Comparison of ENCODE assay signal across 14 cellular contexts in the genomic region with DNA sequence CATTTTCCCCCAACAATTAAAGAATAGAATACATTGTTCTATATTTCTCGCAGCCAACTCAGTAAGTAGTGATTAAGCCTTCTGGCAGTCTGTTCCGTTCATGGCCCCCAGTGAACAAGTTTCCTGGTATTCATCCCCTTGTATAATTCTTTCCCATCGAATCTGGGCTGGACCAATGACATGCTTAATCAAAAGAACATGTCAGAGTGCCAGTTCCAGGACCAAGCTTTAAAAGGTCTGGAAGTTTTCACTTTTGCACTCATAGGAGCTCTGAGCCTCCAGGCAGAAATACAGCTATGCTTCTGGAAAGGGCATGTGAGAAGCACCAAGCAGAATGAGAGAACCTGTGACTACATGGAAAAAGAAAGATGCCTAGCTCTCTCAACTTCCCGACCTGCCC. TPM values are rescaled to one million over a fixed set of nuclear protein-coding genes. Genes with fewer than 3 reads are reported as not detected.
A peak's percentile ranks its signal among the peaks of the same experiment; 100 is the strongest.
DNase-seq lines count a peak whose midpoint lies in the region; ATAC-seq and TF ChIP-seq lines count a peak whose summit lies in the region.
"Had no signal": no experiment of that assay in that cellular context is flagged by ENCODE, and none has a peak within 500 bp of the region (broad histone marks: within the 10 kb centered on the region; RNA-seq: fewer than 3 reads in every experiment).

No MANE protein-coding gene starts in this region.

- dilution Hi-C loops in mammary epithelial cell (cut with HindIII; ENCODE audit: low sequenced_read_pairs) = no loop called here

- 6% methylated on average over 4 of the region's 4 CpGs for WGBS in mammary epithelial cell (ENCODE audit: low coverage, missing lambda C conversion rate)

- peak overlapping the region; percentile 72 for H3K4me2 ChIP-seq in mammary epithelial cell (ENCODE audit: insufficient read depth, low read depth, low read length)

- no peaks in the 10 kb centered on the region for H3K9me3 Mint-ChIP-seq in MCF 10A (ENCODE audit: unreplicated experiment)
- peaks cover 3% of the 10 kb centered on the region for H3K9me3 Mint-ChIP-seq in activated T-helper 1 cell treated with anti-CD3 and anti-CD28 coated beads, Interleukin-12 subunit alpha, Interleukin-12 subunit beta, Interleukin-2, Interleukin-4 antibody, amounts not matched to agents 30 ng/mL and 10 ng/mL and 1 ng/mL, durations not matched to agents 14 hours and 24 hours and 36 hours

- CTCF ChIA-PET in mammary epithelial cell (lab: Charles Lee; ENCODE audit: low non-redundant PET) = no interaction called here
- CTCF ChIA-PET in MCF 10A (lab: Yijun Ruan, JAX) = interaction anchor here (0.5 to 0.7 kb wide), 2 partner anchors 15 to 104 kb away, joined by 3 to 4 read pairs; no protein-coding TSS in a partner anchor

- H3K27me3 Mint-ChIP-seq in MCF 10A (ENCODE audit: insufficient read depth, unreplicated experiment) = no peaks in the 10 kb centered on the region
- H3K27me3 Mint-ChIP-seq in activated T-helper 1 cell treated with anti-CD3 and anti-CD28 coated beads, Interleukin-12 subunit alpha, Interleukin-12 subunit beta, Interleukin-2, Interleukin-4 antibody, amounts not matched to agents 30 ng/mL and 10 ng/mL and 1 ng/mL, durations not matched to agents 14 hours and 24 hours and 36 hours (ENCODE audit: insufficient read depth) = peaks cover 11% of the 10 kb centered on the region

- H3K27ac ChIP-seq in mammary epithelial cell (ENCODE audit: insufficient read depth, low read depth, low read length) = no peak overlapping the region
- H3K27ac ChIP-seq: neutrophil had no signal

- no peak for TF ChIP-seq CTCF in mammary epithelial cell (conservative IDR thresholded peaks at IDR 0.05 in 1 of 2, IDR thresholded peaks at IDR 0.05 in 1 of 2; ENCODE audit: extremely low read depth in 1 of 2, insufficient read depth in 1 of 2, low read depth in 1 of 2, low read length in 2 of 2)
- TF ChIP-seq CTCF in MCF 10A (IDR thresholded peaks at IDR 0.05; ENCODE audit: unreplicated experiment) = no peak
- TF ChIP-seq CTCF in foreskin fibroblast (IDR thresholded peaks at IDR 0.05; ENCODE audit: low read depth, low read length) = no peak

- H3K79me2 ChIP-seq in mammary epithelial cell (ENCODE audit: insufficient read depth, low read length) = no peaks in the 10 kb centered on the region

- no peaks in the 10 kb centered on the region for H3K9me3 ChIP-seq in mammary epithelial cell (replicated peaks; ENCODE audit: insufficient read depth, low read length)
- H3K9me3 ChIP-seq: neutrophil had no signal

- DNase-seq in mammary epithelial cell (peak; percentile 77), MCF 10A (ENCODE audit: unreplicated experiment) (no peak), foreskin fibroblast (peak; percentile 88 to 95), NCI-H128 (lab: John Stamatoyannopoulos, UW; ENCODE audit: unreplicated experiment) (no peak), DMS153 treated with DMSO at 0.1 percent for 48 hours (lab: John Stamatoyannopoulos, UW; ENCODE audit: unreplicated experiment) (no peak)
- DNase-seq in activated T-helper 1 cell treated with anti-CD3 and anti-CD28 coated beads, Interleukin-12 subunit alpha, Interleukin-12 subunit beta, Interleukin-2, Interleukin-4 antibody, amounts not matched to agents 30 ng/mL and 10 ng/mL and 1 ng/mL, durations not matched to agents 14 hours and 24 hours and 36 hours (ENCODE audit: low spot score) = no peak
- DNase-seq: activated T-cell treated with anti-CD3 and anti-CD28 coated beads, Interleukin-2, amount 50 U/mL, for 48 hours; NCI-H446; stimulated activated CD4-positive, alpha-beta T cell treated with anti-CD3 and anti-CD28 coated beads, Interleukin-15, amount 100 ng/mL, for 24 hours; stimulated activated CD8-positive, alpha-beta memory T cell treated with anti-CD3 and anti-CD28 coated beads, Interleukin-4, amount 100 ng/mL, for 48 hours had no signal

- POLR2A ChIA-PET in MCF 10A (lab: Yijun Ruan, JAX) = interaction anchor here (1.2 kb wide), 1 partner anchor 22 kb away, joined by 3 read pairs; a partner anchor contains a TSS

- intact Hi-C loops in mammary epithelial cell (cut with micrococcal nuclease) (no loop called here), MCF 10A (cut with micrococcal nuclease) (no loop called here)
- intact Hi-C loops in activated T-helper 1 cell treated with anti-CD3 and anti-CD28 coated beads, Interleukin-12 subunit alpha, Interleukin-12 subunit beta, Interleukin-2, Interleukin-4 antibody, amounts not matched to agents 30 ng/mL and 10 ng/mL and 1 ng/mL, durations not matched to agents 14 hours and 24 hours and 36 hours (cut with micrococcal nuclease) = loop anchor here (5.0 kb wide), 1 partner anchor 104 kb away; no protein-coding TSS in a partner anchor

- no peak overlapping the region for H3K9ac ChIP-seq in mammary epithelial cell (ENCODE audit: insufficient read depth, low read length)

- BruUV-seq in mammary epithelial cell (replicated peaks; lab: Mats Ljungman, UMichigan) (no TSS peak), MCF 10A (replicated peaks; lab: Mats Ljungman, UMichigan) (no TSS peak)

- H3K4me3 ChIP-seq in mammary epithelial cell (replicated peaks in 1 of 3; ENCODE audit: insufficient read depth in 1 of 3, low read depth in 2 of 3, low read length in 3 of 3) (peak overlapping the region in 2 of 3 experiments; percentile 10 to 19), foreskin fibroblast (ENCODE audit: low read depth in 1 of 2, low read length in 2 of 2) (peak overlapping the region; percentile 0 to 3)

- no peak overlapping the region for H3K27ac Mint-ChIP-seq in MCF 10A (ENCODE audit: low read depth, unreplicated experiment)
- peak overlapping the region; percentile 22 for H3K27ac Mint-ChIP-seq in activated T-helper 1 cell treated with anti-CD3 and anti-CD28 coated beads, Interleukin-12 subunit alpha, Interleukin-12 subunit beta, Interleukin-2, Interleukin-4 antibody, amounts not matched to agents 30 ng/mL and 10 ng/mL and 1 ng/mL, durations not matched to agents 14 hours and 24 hours and 36 hours
- H3K27ac Mint-ChIP-seq: B cell had no signal

- no peak for ATAC-seq in esophagus mucosa
- ATAC-seq in GM19467 (IDR thresholded peaks at IDR 0.05; ENCODE audit: unreplicated experiment) = no peak

- H3K27me3 ChIP-seq in mammary epithelial cell (ENCODE audit: insufficient read depth, low read length) = no peaks in the 10 kb centered on the region
- H3K27me3 ChIP-seq: neutrophil had no signal

- H3K4me1 ChIP-seq in mammary epithelial cell (ENCODE audit: insufficient read depth, low read length) = peaks cover 30% of the 10 kb centered on the region

- H3K4me3 Mint-ChIP-seq in MCF 10A (ENCODE audit: unreplicated experiment) = no peak overlapping the region
- peak overlapping the region; percentile 34 for H3K4me3 Mint-ChIP-seq in activated T-helper 1 cell treated with anti-CD3 and anti-CD28 coated beads, Interleukin-12 subunit alpha, Interleukin-12 subunit beta, Interleukin-2, Interleukin-4 antibody, amounts not matched to agents 30 ng/mL and 10 ng/mL and 1 ng/mL, durations not matched to agents 14 hours and 24 hours and 36 hours
- H3K4me3 Mint-ChIP-seq: B cell had no signal

- no peaks in the 10 kb centered on the region for H4K20me1 ChIP-seq in mammary epithelial cell (ENCODE audit: insufficient read depth, low read length)

- H3K4me1 Mint-ChIP-seq in MCF 10A (ENCODE audit: insufficient read depth, unreplicated experiment) = peaks cover 7% of the 10 kb centered on the region
- peaks cover 35% of the 10 kb centered on the region for H3K4me1 Mint-ChIP-seq in activated T-helper 1 cell treated with anti-CD3 and anti-CD28 coated beads, Interleukin-12 subunit alpha, Interleukin-12 subunit beta, Interleukin-2, Interleukin-4 antibody, amounts not matched to agents 30 ng/mL and 10 ng/mL and 1 ng/mL, durations not matched to agents 14 hours and 24 hours and 36 hours (ENCODE audit: low read depth)
- H3K4me1 Mint-ChIP-seq: B cell had no signal

- no peaks in the 10 kb centered on the region for H3K36me3 ChIP-seq in mammary epithelial cell (ENCODE audit: insufficient read depth, low read length)
- H3K36me3 ChIP-seq: neutrophil had no signal

- H3K36me3 Mint-ChIP-seq in MCF 10A (ENCODE audit: insufficient read depth, unreplicated experiment) = no peaks in the 10 kb centered on the region
- H3K36me3 Mint-ChIP-seq in activated T-helper 1 cell treated with anti-CD3 and anti-CD28 coated beads, Interleukin-12 subunit alpha, Interleukin-12 subunit beta, Interleukin-2, Interleukin-4 antibody, amounts not matched to agents 30 ng/mL and 10 ng/mL and 1 ng/mL, durations not matched to agents 14 hours and 24 hours and 36 hours (ENCODE audit: low read depth) = peaks cover 3% of the 10 kb centered on the region

- in situ Hi-C loops in mammary epithelial cell (cut with MboI; ENCODE audit: low sequenced_read_pairs in 2 of 2) = no loop called here

- H2AFZ ChIP-seq in mammary epithelial cell (ENCODE audit: low read depth, low read length) = peak overlapping the region; percentile 86

RNA-seq across cellular contexts. Expression of a gene that starts 22.5 kb away (rescaled TPM):
- 10 to 100 TPM; 16.8 to 24.3 TPM for total RNA-seq in mammary epithelial cell
- 8.8 TPM for polyA plus RNA-seq in mammary epithelial cell
- 20.5 TPM for polyA minus RNA-seq in mammary epithelial cell
- total RNA-seq in MCF 10A (2022) = 37.4 and 48.2 TPM in 2 replicates
- total RNA-seq in activated T-helper 1 cell treated with anti-CD3 and anti-CD28 coated beads, Interleukin-12 subunit alpha, Interleukin-12 subunit beta, Interleukin-2, Interleukin-4 antibody, amounts not matched to agents 30 ng/mL and 10 ng/mL and 1 ng/mL, durations not matched to agents 14 hours and 24 hours and 36 hours = 16.2 and 17.9 TPM in 2 replicates
- 29.4 TPM for total RNA-seq in esophagus mucosa

Comparison
In these comparisons a context has a peak if more than half of its experiments do, and no peak if none do; other contexts are left out.
1. DNase-seq: peak in mammary epithelial cell (single experiment) and foreskin fibroblast (2 of 2); none in MCF 10A (single experiment), activated T-helper 1 cell treated with anti-CD3 and anti-CD28 coated beads, Interleukin-12 subunit alpha, Interleukin-12 subunit beta, Interleukin-2, Interleukin-4 antibody, amounts not matched to agents 30 ng/mL and 10 ng/mL and 1 ng/mL, durations not matched to agents 14 hours and 24 hours and 36 hours (single experiment), NCI-H128 (single experiment) and DMS153 treated with DMSO at 0.1 percent for 48 hours (single experiment).